ENCODE assay signal across 21 cellular contexts in the genomic region with DNA sequence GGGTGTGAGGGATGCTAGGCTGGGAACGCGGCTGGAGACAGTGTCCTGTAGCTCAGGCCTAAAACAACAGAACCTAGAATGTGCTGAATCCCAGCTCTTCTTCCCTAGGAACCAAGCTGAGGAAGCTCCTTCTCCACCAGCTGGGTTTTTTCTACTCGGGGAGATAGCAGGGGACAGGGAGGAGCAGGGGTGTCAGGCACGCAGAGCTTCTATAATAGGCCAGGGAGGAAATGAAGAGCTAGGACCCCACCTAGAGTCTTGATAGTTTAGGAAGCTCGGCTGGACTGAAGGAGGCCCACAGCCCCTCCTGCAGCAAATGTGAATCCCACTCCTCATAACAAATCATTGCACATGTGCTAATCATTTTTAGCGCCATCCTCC. TPM values are rescaled to one million over a fixed set of nuclear protein-coding genes. Genes with fewer than 3 reads are reported as not detected.
DNase-seq lines count a peak whose midpoint lies in the region; ATAC-seq, FAIRE-seq and TF ChIP-seq lines count a peak whose summit lies in the region.
"Had no signal": no experiment of that assay in that cellular context is flagged by ENCODE, and none has a peak within 500 bp of the region (broad histone marks: within the 10 kb centered on the region; RNA-seq: fewer than 3 reads in every experiment).

No MANE protein-coding gene starts in this region.

- POLR2A ChIA-PET in OCI-LY7 (lab: Charles Lee) = interaction anchor here (0.9 kb wide), 1 partner anchor 12 kb away, joined by 3 read pairs; no protein-coding TSS in a partner anchor

- H3K4me3 ChIP-seq in GM23248 = no peak overlapping the region
- H3K4me3 ChIP-seq in esophagus squamous epithelium = no peak overlapping the region
- H3K4me3 ChIP-seq in OCI-LY7 (ENCODE audit: low read depth, low read length, poor library complexity, severe bottlenecking) = no peak overlapping the region
- H3K4me3 ChIP-seq in kidney (ENCODE audit: low read length in 2 of 2) = no peak overlapping the region
- H3K4me3 ChIP-seq: gastroesophageal sphincter, left lung, testis had no signal

- no peak overlapping the region for H3K4me3 Mint-ChIP-seq in neural crest cell
- H3K4me3 Mint-ChIP-seq: activated CD4-positive, alpha-beta memory T cell treated with anti-CD3 and anti-CD28 coated beads, Interleukin-2, amount 10 ng/mL, durations not matched to agents 7 days and 5 days; dendritic cell treated with granulocyte-macrophage colony-stimulating factor and Interleukin-4, amounts not matched to agents 40 ng/mL and 50 ng/mL, for 4 days; T-helper 1 cell treated with Interleukin-12 subunit alpha and Interleukin-12 subunit beta and Interleukin-4 antibody, amounts not matched to agents 30 μg/mL and 1 μg/mL, for 36 hours had no signal

- H3K9me2 ChIP-seq in GM23248 (ENCODE audit: insufficient read depth) (no peaks in the 10 kb centered on the region), OCI-LY7 (ENCODE audit: insufficient read depth, low read length) (no peaks in the 10 kb centered on the region)

- no peaks in the 10 kb centered on the region for H3F3A ChIP-seq in GM23248 (ENCODE audit: insufficient read depth)

- no peak for DNase-seq in GM23248
- peak; percentile 83 for DNase-seq in NCI-H69 (lab: John Stamatoyannopoulos, UW)
- no peak for DNase-seq in esophagus squamous epithelium (lab: John Stamatoyannopoulos, UW)
- DNase-seq in neural crest cell (ENCODE audit: low read depth, low spot score) = no peak
- no peak for DNase-seq in OCI-LY7 (ENCODE audit: low spot score)
- DNase-seq in kidney = no peak
- DNase-seq: activated CD4-positive, alpha-beta memory T cell treated with anti-CD3 and anti-CD28 coated beads, Interleukin-2, amount 10 ng/mL, durations not matched to agents 7 days and 5 days; activated T-cell treated with anti-CD3 and anti-CD28 coated beads, Interleukin-2, amount 50 U/mL, for 48 hours; GDM1; left lung; posterior cingulate gyrus; testis had no signal

- H3K4me2 ChIP-seq in GM23248 (ENCODE audit: unreplicated experiment) (no peak overlapping the region), OCI-LY7 (ENCODE audit: low read length) (no peak overlapping the region)

- CTCF ChIA-PET in OCI-LY7 (lab: Charles Lee; ENCODE audit: unreplicated experiment) = no interaction called here

- H3K4me1 Mint-ChIP-seq in neural crest cell = peaks cover 11% of the 10 kb centered on the region
- H3K4me1 Mint-ChIP-seq: activated CD4-positive, alpha-beta memory T cell treated with anti-CD3 and anti-CD28 coated beads, Interleukin-2, amount 10 ng/mL, durations not matched to agents 7 days and 5 days had no signal

- intact Hi-C loops in esophagus squamous epithelium (cut with DNase I) (no loop called here), OCI-LY7 (cut with micrococcal nuclease; ENCODE audit: unreplicated experiment) (no loop called here), kidney (cut with DNase I) (no loop called here)

- H3K9me3 ChIP-seq in GM23248 (ENCODE audit: low read depth) = peaks cover under 1% of the 10 kb centered on the region
- peaks cover 0 to 2% (median 0%) of the 10 kb centered on the region in 3 donors for H3K9me3 ChIP-seq in esophagus squamous epithelium
- H3K9me3 ChIP-seq in OCI-LY7 (ENCODE audit: low read length) = peaks cover 5% of the 10 kb centered on the region; the same call in 1 of the 2 replicates
- no peaks in the 10 kb centered on the region for H3K9me3 ChIP-seq in kidney (ENCODE audit: control insufficient read depth in 1 of 2, low read length in 2 of 2)
- H3K9me3 ChIP-seq: BE2C, gastroesophageal sphincter, left lung, testis had no signal

- no peak overlapping the region for H3K27ac ChIP-seq in GM23248
- H3K27ac ChIP-seq in esophagus squamous epithelium = peak overlapping the region in 3 of 4 donors; percentile 42 to 58 (median 56)
- H3K27ac ChIP-seq in OCI-LY7 (ENCODE audit: low read depth, low read length, poor library complexity, severe bottlenecking) = no peak overlapping the region
- no peak overlapping the region for H3K27ac ChIP-seq in kidney (ENCODE audit: low read depth in 2 of 2, low read length in 2 of 2)
- H3K27ac ChIP-seq: brain microvascular endothelial cell, left lung had no signal

- H4K20me1 ChIP-seq in GM23248 (ENCODE audit: insufficient read depth) = no peaks in the 10 kb centered on the region
- H4K20me1 ChIP-seq in OCI-LY7 (ENCODE audit: insufficient read depth, low read length) = no peaks in the 10 kb centered on the region

- FAIRE-seq in kidney (lab: Jason Lieb, UNC) = no peak

- 78 to 83% methylated on average over 6 of the region's 6 CpGs for whole genome bisulfite sequencing in GM23248 (ENCODE audit: low coverage in 1 of 2, low lambda C conversion rate in 2 of 2, missing lambda C conversion rate in 2 of 2), 2 experiments
- WGBS in esophagus squamous epithelium, 2 donors = 75 to 79% methylated on average over 5 of the region's 6 CpGs

- in situ Hi-C loops in GM23248 (cut with MboI) = no loop called here

- H3K36me3 ChIP-seq in GM23248 (ENCODE audit: low read depth) (no peaks in the 10 kb centered on the region), esophagus squamous epithelium (no peaks in the 10 kb centered on the region), OCI-LY7 (ENCODE audit: insufficient read depth, low read length) (no peaks in the 10 kb centered on the region), kidney (ENCODE audit: control insufficient read depth in 1 of 2, insufficient read depth in 2 of 2, low read length in 2 of 2) (no peaks in the 10 kb centered on the region)
- H3K36me3 ChIP-seq: BE2C, brain microvascular endothelial cell, gastroesophageal sphincter, left lung had no signal

- no peaks in the 10 kb centered on the region for H3K27me3 Mint-ChIP-seq in neural crest cell (ENCODE audit: low read depth)
- H3K27me3 Mint-ChIP-seq: dendritic cell treated with granulocyte-macrophage colony-stimulating factor and Interleukin-4, amounts not matched to agents 40 ng/mL and 50 ng/mL, for 4 days had no signal

- TF ChIP-seq CTCF in esophagus squamous epithelium (IDR thresholded peaks at IDR 0.05) = no peak
- no peak for TF ChIP-seq CTCF in neural crest cell (conservative IDR thresholded peaks at IDR 0.05)
- no peak for TF ChIP-seq CTCF in OCI-LY7 (conservative IDR thresholded peaks at IDR 0.05; ENCODE audit: low read length)
- no peak for TF ChIP-seq CTCF in kidney (IDR thresholded peaks at IDR 0.05; ENCODE audit: borderline replicate concordance, extremely low read depth, insufficient read depth)

- no peaks in the 10 kb centered on the region for H3K36me3 Mint-ChIP-seq in neural crest cell (ENCODE audit: low read depth)
- H3K36me3 Mint-ChIP-seq: activated naive CD4-positive, alpha-beta T cell treated with anti-CD3 and anti-CD28 coated beads, Interleukin-2, amount 50 U/mL, for 72 hours had no signal

- H3K79me2 ChIP-seq in GM23248 (ENCODE audit: insufficient read depth) = no peaks in the 10 kb centered on the region
- H3K79me2 ChIP-seq in OCI-LY7 (ENCODE audit: insufficient read depth, low read depth, low read length) = no peaks in the 10 kb centered on the region

- H3K4me1 ChIP-seq in GM23248 (ENCODE audit: insufficient read depth) (peaks cover 24% of the 10 kb centered on the region), esophagus squamous epithelium (peaks cover 0 to 32% (median 5%) of the 10 kb centered on the region in 3 donors), OCI-LY7 (ENCODE audit: insufficient read depth, low read length, poor library complexity, severe bottlenecking) (no peaks in the 10 kb centered on the region), kidney (ENCODE audit: control insufficient read depth in 1 of 2, insufficient read depth in 1 of 2, low read depth in 1 of 2, low read length in 2 of 2) (no peaks in the 10 kb centered on the region)

- H3K27me3 ChIP-seq in GM23248 (replicated peaks; ENCODE audit: insufficient read depth) (no peaks in the 10 kb centered on the region), esophagus squamous epithelium (peaks cover 0 to 3% (median 0%) of the 10 kb centered on the region in 4 donors)
- H3K27me3 ChIP-seq: BE2C, brain microvascular endothelial cell, gastroesophageal sphincter, left lung, testis had no signal

- H3K9ac ChIP-seq in GM23248 = no peak overlapping the region
- no peak overlapping the region for H3K9ac ChIP-seq in kidney (ENCODE audit: low read length in 2 of 2)

- H3K27ac Mint-ChIP-seq in neural crest cell (ENCODE audit: unreplicated experiment) = peak overlapping the region; percentile 59
- H3K27ac Mint-ChIP-seq: activated CD4-positive, alpha-beta memory T cell treated with anti-CD3 and anti-CD28 coated beads, Interleukin-2, amount 10 ng/mL, durations not matched to agents 7 days and 5 days; dendritic cell treated with granulocyte-macrophage colony-stimulating factor and Interleukin-4, amounts not matched to agents 40 ng/mL and 50 ng/mL, for 4 days; T-helper 1 cell treated with Interleukin-12 subunit alpha and Interleukin-12 subunit beta and Interleukin-4 antibody, amounts not matched to agents 30 μg/mL and 1 μg/mL, for 36 hours had no signal

- no TSS peak for BruUV-seq in OCI-LY7 (replicated peaks; lab: Mats Ljungman, UMichigan)

- peak overlapping the region; percentile 65 for H2AFZ ChIP-seq in GM23248
- no peak overlapping the region for H2AFZ ChIP-seq in OCI-LY7 (ENCODE audit: low read length)

- TF ChIP-seq POLR2A in esophagus squamous epithelium (IDR thresholded peaks at IDR 0.05) = no peak

- H3K9me3 Mint-ChIP-seq in neural crest cell = peaks cover 6% of the 10 kb centered on the region
- H3K9me3 Mint-ChIP-seq: activated CD4-positive, alpha-beta memory T cell treated with anti-CD3 and anti-CD28 coated beads, Interleukin-2, amount 10 ng/mL, durations not matched to agents 7 days and 5 days; activated naive CD4-positive, alpha-beta T cell treated with anti-CD3 and anti-CD28 coated beads, Interleukin-2, amount 50 U/mL, for 72 hours; dendritic cell treated with granulocyte-macrophage colony-stimulating factor and Interleukin-4, amounts not matched to agents 40 ng/mL and 50 ng/mL, for 4 days; T-helper 1 cell treated with Interleukin-12 subunit alpha and Interleukin-12 subunit beta and Interleukin-4 antibody, amounts not matched to agents 30 μg/mL and 1 μg/mL, for 36 hours had no signal

- ATAC-seq in HG02642 (IDR thresholded peaks at IDR 0.05; ENCODE audit: poor library complexity, unreplicated experiment) = no peak
- ATAC-seq: activated naive CD4-positive, alpha-beta T cell treated with anti-CD3 and anti-CD28 coated beads, Interleukin-2, amount 50 U/mL, for 72 hours; Right ventricle myocardium inferior had no signal

RNA-seq across cellular contexts. Expression of a gene that starts 24.0 kb away (rescaled TPM):
- 53.5 and 60.1 TPM in 2 replicates for total RNA-seq in GM23248 (2014; rRNA removed; shearing (Covaris generic))
- 50.3 and 52.5 TPM in 2 replicates for polyA plus RNA-seq in GM23248 (2016; fragmentation: Nextera tagmentation; extraction: Ambion mirVana)
- total RNA-seq in esophagus squamous epithelium = 1 to 10 TPM in 1 of 4 donors, under 1 TPM in 3; 0.38 to 5.0 (median 0.60) TPM
- total RNA-seq in neural crest cell = not detected in 2 replicates
- not detected in 2 replicates for total RNA-seq in OCI-LY7 (2014; rRNA removed; shearing (Covaris generic))
- total RNA-seq in OCI-LY7 (2022) = not detected in 2 replicates
- total RNA-seq in kidney = 1.7 TPM
- 2.2 TPM for polyA plus RNA-seq in kidney (ENCODE audit: insufficient read depth, low read depth, low replicate concordance)
- total RNA-seq: activated CD4-positive, alpha-beta memory T cell treated with anti-CD3 and anti-CD28 coated beads, Interleukin-2, amount 10 ng/mL, durations not matched to agents 7 days and 5 days; activated naive CD4-positive, alpha-beta T cell treated with anti-CD3 and anti-CD28 coated beads, Interleukin-2, amount 50 U/mL, for 72 hours; HT-29 had no signal

RNA-seq across cellular contexts. Expression of a gene that starts 44.6 kb away (rescaled TPM):
- total RNA-seq in GM23248 (2014; rRNA removed; shearing (Covaris generic)) = 0.11 TPM in 1 of 2 replicates, not detected in the other
- 0.62 and 1.9 TPM in 2 replicates for polyA plus RNA-seq in GM23248 (2016; fragmentation: Nextera tagmentation; extraction: Ambion mirVana)
- total RNA-seq in esophagus squamous epithelium = 1 to 10 TPM in 3 of 4 donors, under 1 TPM in 1; under 0.01 to 1.9 (median 1.5) TPM
- 0.27 and 0.68 TPM in 2 replicates for total RNA-seq in neural crest cell
- total RNA-seq in OCI-LY7 (2014; rRNA removed; shearing (Covaris generic)) = not detected in 2 replicates
- total RNA-seq in OCI-LY7 (2022) = not detected in 2 replicates
- total RNA-seq in kidney = not detected
- not detected for polyA plus RNA-seq in kidney (ENCODE audit: insufficient read depth, low read depth, low replicate concordance)
- total RNA-seq: activated CD4-positive, alpha-beta memory T cell treated with anti-CD3 and anti-CD28 coated beads, Interleukin-2, amount 10 ng/mL, durations not matched to agents 7 days and 5 days; activated naive CD4-positive, alpha-beta T cell treated with anti-CD3 and anti-CD28 coated beads, Interleukin-2, amount 50 U/mL, for 72 hours; HT-29; left lung; Right ventricle myocardium inferior had no signal

Comparison
In these comparisons a context has a peak if more than half of its experiments do, and no peak if none do; other contexts are left out.
1. H3K27ac ChIP-seq: peak in esophagus squamous epithelium (3 of 4); none in GM23248 (single experiment), OCI-LY7 (single experiment) and kidney (0 of 2).